In genomic region chr6:169254456-169255316, GRCh38 we compare ENCODE assay signal across 1 cellular context.
TF ChIP-seq lines count a peak whose summit lies in the region.

No MANE protein-coding gene starts in this region.

TF ChIP-seq in H1, 55 proteins besides CTCF, POLR2A, EP300 and RAD21:
- TF ChIP-seq RBBP5 (IDR thresholded peaks at IDR 0.05; ENCODE audit: borderline replicate concordance, low read depth, low read length) (no peak), HDAC2 (IDR thresholded peaks at IDR 0.05; ENCODE audit: borderline replicate concordance in 1 of 2, low read depth in 2 of 2, low read length in 2 of 2) (no peak), PHF8 (conservative IDR thresholded peaks at IDR 0.05; ENCODE audit: low read depth, low read length) (no peak), FOSL1 (IDR thresholded peaks at IDR 0.05; ENCODE audit: insufficient read depth, low read depth, low read length) (no peak), NRF1 (IDR thresholded peaks at IDR 0.05; ENCODE audit: low read depth, low read length) (no peak), POU5F1 (IDR thresholded peaks at IDR 0.05; ENCODE audit: low read depth, low read length) (no peak)
TF ChIP-seq in H1: peak in this region for 0.
